1 cellular context compared by ENCODE assay signal in genomic region chr2:226767056-226767813, GRCh38.
TF ChIP-seq lines count a peak whose summit lies in the region.

No MANE protein-coding gene starts in this region.

TF ChIP-seq in HCT116, 20 proteins besides CTCF, POLR2A, EP300 and RAD21:
- TF ChIP-seq, protein P1, sequence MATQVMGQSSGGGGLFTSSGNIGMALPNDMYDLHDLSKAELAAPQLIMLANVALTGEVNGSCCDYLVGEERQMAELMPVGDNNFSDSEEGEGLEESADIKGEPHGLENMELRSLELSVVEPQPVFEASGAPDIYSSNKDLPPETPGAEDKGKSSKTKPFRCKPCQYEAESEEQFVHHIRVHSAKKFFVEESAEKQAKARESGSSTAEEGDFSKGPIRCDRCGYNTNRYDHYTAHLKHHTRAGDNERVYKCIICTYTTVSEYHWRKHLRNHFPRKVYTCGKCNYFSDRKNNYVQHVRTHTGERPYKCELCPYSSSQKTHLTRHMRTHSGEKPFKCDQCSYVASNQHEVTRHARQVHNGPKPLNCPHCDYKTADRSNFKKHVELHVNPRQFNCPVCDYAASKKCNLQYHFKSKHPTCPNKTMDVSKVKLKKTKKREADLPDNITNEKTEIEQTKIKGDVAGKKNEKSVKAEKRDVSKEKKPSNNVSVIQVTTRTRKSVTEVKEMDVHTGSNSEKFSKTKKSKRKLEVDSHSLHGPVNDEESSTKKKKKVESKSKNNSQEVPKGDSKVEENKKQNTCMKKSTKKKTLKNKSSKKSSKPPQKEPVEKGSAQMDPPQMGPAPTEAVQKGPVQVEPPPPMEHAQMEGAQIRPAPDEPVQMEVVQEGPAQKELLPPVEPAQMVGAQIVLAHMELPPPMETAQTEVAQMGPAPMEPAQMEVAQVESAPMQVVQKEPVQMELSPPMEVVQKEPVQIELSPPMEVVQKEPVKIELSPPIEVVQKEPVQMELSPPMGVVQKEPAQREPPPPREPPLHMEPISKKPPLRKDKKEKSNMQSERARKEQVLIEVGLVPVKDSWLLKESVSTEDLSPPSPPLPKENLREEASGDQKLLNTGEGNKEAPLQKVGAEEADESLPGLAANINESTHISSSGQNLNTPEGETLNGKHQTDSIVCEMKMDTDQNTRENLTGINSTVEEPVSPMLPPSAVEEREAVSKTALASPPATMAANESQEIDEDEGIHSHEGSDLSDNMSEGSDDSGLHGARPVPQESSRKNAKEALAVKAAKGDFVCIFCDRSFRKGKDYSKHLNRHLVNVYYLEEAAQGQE (IDR thresholded peaks at IDR 0.05; ENCODE audit: low read depth): no peak
- TF ChIP-seq YY1 (IDR thresholded peaks at IDR 0.05; ENCODE audit: extremely low read depth, insufficient replicate concordance, low read depth, low read length) (no peak), FOSL1 (IDR thresholded peaks at IDR 0.05; ENCODE audit: low read depth) (no peak), POLR2AphosphoS5 (IDR thresholded peaks at IDR 0.05; ENCODE audit: low read depth, low read length) (no peak)
TF ChIP-seq in HCT116: peak in this region for 0.
